8 cellular contexts compared by ENCODE assay signal in genomic region chr14:64337901-64338615, GRCh38. TPM values are rescaled to one million over a fixed set of nuclear protein-coding genes. Genes with fewer than 3 reads are reported as not detected.
DNase-seq lines count a peak whose midpoint lies in the region; ATAC-seq and TF ChIP-seq lines count a peak whose summit lies in the region.

No MANE protein-coding gene starts in this region.

- peak overlapping the region; percentile 64 to 66 for H3K9ac ChIP-seq in mucosa of rectum (ENCODE audit: low read depth in 1 of 2, low read length in 2 of 2)

- POLR2A ChIA-PET in Caco-2 (lab: Charles Lee) = interaction anchor here (0.6 to 2.8 kb wide), 2 partner anchors 50 to 95 kb away, joined by 3 to 14 read pairs; partner anchors contain the start of gene MTHFD1

- H3K27ac Mint-ChIP-seq in Caco-2 (ENCODE audit: unreplicated experiment) = peak overlapping the region; percentile 96

- peaks cover 9% of the 10 kb centered on the region for H3K4me1 Mint-ChIP-seq in Caco-2 (ENCODE audit: low read depth, unreplicated experiment)

- intact Hi-C loops in Caco-2 (cut with micrococcal nuclease; ENCODE audit: unreplicated experiment) = loop anchor here (1.0 to 5.0 kb wide), 2 partner anchors 50 to 129 kb away; partner anchors contain the start of genes AKAP5 and MTHFD1
- intact Hi-C loops in esophagus muscularis mucosa (cut with DNase I) = loop anchor here (10.0 kb wide), 1 partner anchor 167 kb away; the partner anchor contains the start of genes ZBTB1 and ZBTB25
- intact Hi-C loops in thyroid gland (cut with DNase I) = no loop called here

- TF ChIP-seq EP300 in esophagus muscularis mucosa (IDR thresholded peaks at IDR 0.05) = no peak

- peak; percentile 39 for ATAC-seq in HG03108 (IDR thresholded peaks at IDR 0.05; ENCODE audit: unreplicated experiment)

- DNase-seq in Caco-2 (peak; percentile 66 to 76), NCI-H2107 (lab: John Stamatoyannopoulos, UW) (peak; percentile 75), esophagus muscularis mucosa (ENCODE audit: extremely low spot score) (peak; percentile 93), thyroid gland (peak; percentile 45 to 78)

- H3K9me3 ChIP-seq in Caco-2 (no peaks in the 10 kb centered on the region; the same call in 1 of the 2 replicates), esophagus muscularis mucosa (peaks cover 0 to 4% (median 0%) of the 10 kb centered on the region in 4 donors), mucosa of rectum (ENCODE audit: control insufficient read depth in 2 of 2, low read length in 2 of 2) (no peaks in the 10 kb centered on the region), thyroid gland (no peaks in the 10 kb centered on the region)

- H3K27ac ChIP-seq in VCaP (peak overlapping the region; percentile 89), esophagus muscularis mucosa (replicated peaks in 1 of 4) (peak overlapping the region; percentile 85 to 93 (median 89)), mucosa of rectum (ENCODE audit: low read depth in 2 of 2, low read length in 2 of 2) (peak overlapping the region; percentile 83 to 85), thyroid gland (peak overlapping the region; percentile 50 to 82 (median 65))

- peaks cover 17% of the 10 kb centered on the region for H3K9me3 Mint-ChIP-seq in Caco-2 (ENCODE audit: unreplicated experiment)

- TF ChIP-seq CTCF in Caco-2 (IDR thresholded peaks at IDR 0.05; ENCODE audit: insufficient read depth in 1 of 2, low read depth in 1 of 2, low read length in 1 of 2, severe bottlenecking in 1 of 2, unreplicated experiment in 1 of 2) = no peak
- no peak; the same call in 1 of the 2 replicates for TF ChIP-seq CTCF in VCaP (conservative IDR thresholded peaks at IDR 0.05)
- TF ChIP-seq CTCF in esophagus muscularis mucosa (IDR thresholded peaks at IDR 0.05) = no peak
- TF ChIP-seq CTCF in thyroid gland (IDR thresholded peaks at IDR 0.05) = no peak

- CTCF ChIA-PET in Caco-2 (lab: Charles Lee) = interaction anchor here (1.1 to 1.3 kb wide), 2 partner anchors 49 to 140 kb away, joined by 4 to 7 read pairs; no protein-coding TSS in a partner anchor

- TF ChIP-seq POLR2A in GM18951 (IDR thresholded peaks at IDR 0.05; ENCODE audit: extremely low read depth, insufficient read depth, insufficient read length) = peak; percentile 62
- no peak for TF ChIP-seq POLR2A in esophagus muscularis mucosa (IDR thresholded peaks at IDR 0.05; ENCODE audit: low read depth)
- TF ChIP-seq POLR2A in thyroid gland (IDR thresholded peaks at IDR 0.05) = no peak

- H3K4me3 ChIP-seq in Caco-2 (ENCODE audit: low read depth, low read length) (peak overlapping the region; percentile 81), esophagus muscularis mucosa (peak overlapping the region; percentile 77 to 92 (median 83)), mucosa of rectum (ENCODE audit: low read length in 2 of 2) (peak overlapping the region; percentile 71 to 84), thyroid gland (replicated peaks in 1 of 3) (peak overlapping the region; percentile 35 to 85 (median 59))

- no TSS peak for BruUV-seq in Caco-2 (replicated peaks; lab: Mats Ljungman, UMichigan)

- H3K36me3 Mint-ChIP-seq in Caco-2 (ENCODE audit: insufficient read depth, unreplicated experiment) = peaks cover 25% of the 10 kb centered on the region

- no peaks in the 10 kb centered on the region for H3K36me3 ChIP-seq in Caco-2 (ENCODE audit: control insufficient read depth, insufficient read depth, low read length)
- H3K36me3 ChIP-seq in esophagus muscularis mucosa = no peaks in the 10 kb centered on the region
- no peaks in the 10 kb centered on the region for H3K36me3 ChIP-seq in mucosa of rectum (ENCODE audit: control insufficient read depth in 2 of 2, insufficient read depth in 2 of 2, low read length in 2 of 2)
- no peaks in the 10 kb centered on the region for H3K36me3 ChIP-seq in thyroid gland

- H3K4me1 ChIP-seq in Caco-2 = peaks cover 8% of the 10 kb centered on the region
- peaks cover 10 to 18% (median 14%) of the 10 kb centered on the region in 4 donors for H3K4me1 ChIP-seq in esophagus muscularis mucosa
- peaks cover 4 to 6% of the 10 kb centered on the region in 2 donors for H3K4me1 ChIP-seq in mucosa of rectum (ENCODE audit: control insufficient read depth in 2 of 2, insufficient read depth in 2 of 2, low read length in 2 of 2)
- H3K4me1 ChIP-seq in thyroid gland = peaks cover 0 to 3% of the 10 kb centered on the region in 2 donors

- no peaks in the 10 kb centered on the region for H3K27me3 ChIP-seq in Caco-2 (replicated peaks; ENCODE audit: control insufficient read depth, insufficient read depth, low read length)
- no peaks in the 10 kb centered on the region for H3K27me3 ChIP-seq in esophagus muscularis mucosa
- no peaks in the 10 kb centered on the region for H3K27me3 ChIP-seq in mucosa of rectum (ENCODE audit: control insufficient read depth in 2 of 2, insufficient read depth in 2 of 2, low read length in 2 of 2)
- H3K27me3 ChIP-seq in thyroid gland = no peaks in the 10 kb centered on the region

- H3K27me3 Mint-ChIP-seq in Caco-2 (ENCODE audit: insufficient read depth, unreplicated experiment) = no peaks in the 10 kb centered on the region

- 0% methylated on average over 4 of the region's 48 CpGs for WGBS in esophagus muscularis mucosa
- 0 to 1% methylated on average over 5 to 41 of the region's 48 CpGs for WGBS in thyroid gland, 2 donors

- H3K4me3 Mint-ChIP-seq in Caco-2 (ENCODE audit: unreplicated experiment) = peak overlapping the region; percentile 94

- in situ Hi-C loops in GM18951 (cut with MboI; ENCODE audit: low sequenced_read_pairs, unreplicated experiment) = no loop called here

RNA-seq across cellular contexts. Expression of gene ESR2, which starts 43.9 kb away (rescaled TPM):
- total RNA-seq in Caco-2 (2022) = 0.19 and 0.23 TPM in 2 replicates
- under 1 TPM in 3 of 4 donors, not detected in 1; 0.29 to 0.83 (median 0.42) TPM for total RNA-seq in esophagus muscularis mucosa
- total RNA-seq in thyroid gland = 1 to 10 TPM in 1 of 4 donors, under 1 TPM in 2, not detected in 1; 0.27 to 1.0 (median 0.78) TPM

RNA-seq across cellular contexts. Expression of gene MTHFD1, which starts 50.1 kb away (rescaled TPM):
- total RNA-seq in Caco-2 (2022) (180 and 203 TPM in 2 replicates), esophagus muscularis mucosa (10 to 100 TPM; 33.3 to 39.9 (median 35.8) TPM), thyroid gland (10 to 100 TPM; 26.9 to 48.0 (median 33.2) TPM)

Comparison
In these comparisons a context has a peak if more than half of its experiments do, and no peak if none do; other contexts are left out.
1. Peak in every context shown above with its lines: DNase-seq, ATAC-seq, H3K4me3 ChIP-seq and H3K27ac ChIP-seq.